In genomic region chrX:2672084-2672483, GRCh38 we compare ENCODE assay signal across 21 cellular contexts. TPM values are rescaled to one million over a fixed set of nuclear protein-coding genes. Genes with fewer than 3 reads are reported as not detected.
DNase-seq lines count a peak whose midpoint lies in the region; ATAC-seq, FAIRE-seq and TF ChIP-seq lines count a peak whose summit lies in the region.
"Had no signal": no experiment of that assay in that cellular context is flagged by ENCODE, and none has a peak within 500 bp of the region (broad histone marks: within the 10 kb centered on the region; RNA-seq: fewer than 3 reads in every experiment).

No MANE protein-coding gene starts in this region.

- ATAC-seq in K562 (peak; percentile 54; the same call in 2 of the 3 replicates), sciatic nerve (no peak)
- ATAC-seq: CD8-positive, alpha-beta T cell; GM12878 had no signal

- no peak for TF ChIP-seq RAD21 in K562 (CRISPR knock-in tag; conservative IDR thresholded peaks at IDR 0.05 in 1 of 2, IDR thresholded peaks at IDR 0.05 in 1 of 2)

- H4K20me1 ChIP-seq in K562 (replicated peaks; ENCODE audit: control insufficient read depth, insufficient read depth, low read length) = no peaks in the 10 kb centered on the region
- H4K20me1 ChIP-seq: BLaER1 treated with 17β-estradiol and CSF1 and Interleukin-3, amounts not matched to agents 10 nM and 100 nM had no signal

- no peak overlapping the region for H2AFZ ChIP-seq in K562 (ENCODE audit: low read depth, low read length)

- CTCF ChIA-PET in K562 (lab: Yijun Ruan, JAX; ENCODE audit: low intra/inter-chr PET ratio) = no interaction called here

- no TSS peak for BruUV-seq in K562 (replicated peaks; lab: Mats Ljungman, UMichigan)

- H3K9ac ChIP-seq in K562 (ENCODE audit: insufficient read depth in 1 of 2, low read depth in 2 of 2, low read length in 2 of 2) = no peak overlapping the region
- H3K9ac ChIP-seq: BLaER1 treated with 17β-estradiol and CSF1 and Interleukin-3, amounts not matched to agents 10 nM and 100 nM had no signal

- in situ Hi-C loops in K562 (cut with MboI) = no loop called here

- 15% methylated on average over 6 of the region's 6 CpGs for WGBS in K562 (ENCODE audit: insufficient coverage, low coverage, missing lambda C conversion rate)

- H3K27ac ChIP-seq in K562 (ENCODE audit: extremely low read depth, low read depth, low read length) = no peak overlapping the region
- no peak overlapping the region for H3K27ac ChIP-seq in WERI-Rb-1
- H3K27ac ChIP-seq: 22Rv1; A549; BLaER1 treated with 17β-estradiol and CSF1 and Interleukin-3, amounts not matched to agents 10 nM and 100 nM; C4-2B had no signal

- H3K9me3 ChIP-seq in K562 (replicated peaks; ENCODE audit: control insufficient read depth, insufficient read depth, low read depth, low read length) = no peaks in the 10 kb centered on the region
- no peaks in the 10 kb centered on the region for H3K9me3 ChIP-seq in WERI-Rb-1 (ENCODE audit: severe bottlenecking)
- H3K9me3 ChIP-seq: A549, Caco-2 had no signal

- intact Hi-C loops in K562 (cut with micrococcal nuclease) = no loop called here
- intact Hi-C loops in posterior vena cava (cut with DNase I) = no loop called here
- intact Hi-C loops in sciatic nerve (cut with DNase I) = no loop called here

- no peaks in the 10 kb centered on the region for H3K36me3 ChIP-seq in K562 (ENCODE audit: control insufficient read depth, insufficient read depth, low read length)
- H3K36me3 ChIP-seq in WERI-Rb-1 = no peaks in the 10 kb centered on the region
- H3K36me3 ChIP-seq: BLaER1 treated with 17β-estradiol and CSF1 and Interleukin-3, amounts not matched to agents 10 nM and 100 nM had no signal

- no peaks in the 10 kb centered on the region for H3K9me1 ChIP-seq in K562 (ENCODE audit: control insufficient read depth, insufficient read depth, low read length)

- H3K79me2 ChIP-seq in K562 (ENCODE audit: control insufficient read depth, insufficient read depth, low read length) = no peaks in the 10 kb centered on the region

- no peaks in the 10 kb centered on the region; a peak in 1 of 5 replicates for H3K4me1 ChIP-seq in K562 (replicated peaks in 1 of 2; ENCODE audit: control insufficient read depth in 2 of 2, insufficient read depth in 2 of 2, low read length in 2 of 2)

- no peak for FAIRE-seq in K562 (lab: Jason Lieb, UNC)
- FAIRE-seq: A549, D721Med, G401.6, GM12878, GM12892, GM18507 had no signal

- no peak overlapping the region for H3K4me3 ChIP-seq in K562
- no peak overlapping the region for H3K4me3 ChIP-seq in WERI-Rb-1 (ENCODE audit: low read depth, low read length)
- H3K4me3 ChIP-seq: A549; BLaER1 treated with 17β-estradiol and CSF1 and Interleukin-3, amounts not matched to agents 10 nM and 100 nM; GM12878 had no signal

- H3K27me3 ChIP-seq in K562 (ENCODE audit: control insufficient read depth in 2 of 2, insufficient read depth in 2 of 2, low read length in 2 of 2) (no peaks in the 10 kb centered on the region), WERI-Rb-1 (ENCODE audit: insufficient read depth, low read depth, severe bottlenecking) (no peaks in the 10 kb centered on the region)
- H3K27me3 ChIP-seq: BLaER1 treated with 17β-estradiol and CSF1 and Interleukin-3, amounts not matched to agents 10 nM and 100 nM had no signal

- TF ChIP-seq EP300 in K562 (IDR thresholded peaks at IDR 0.05; ENCODE audit: low read length) = no peak

- DNase-seq in K562 (ENCODE audit: extremely low read depth in 1 of 4, low spot score in 3 of 4) (peak in 1 of 4 experiments; percentile 17), posterior vena cava (ENCODE audit: low spot score) (peak; percentile 0), sciatic nerve (ENCODE audit: low spot score) (peak; percentile 9), WERI-Rb-1 (no peak), NCI-H1105 (lab: John Stamatoyannopoulos, UW) (no peak)
- DNase-seq: AML-193; Caco-2; Calu3; CD4-positive, alpha-beta T cell; CD8-positive, alpha-beta T cell; DMS79 treated with DMSO at 0.1 percent for 48 hours; GF-D8 had no signal

- TF ChIP-seq CTCF in K562 (IDR thresholded peaks at IDR 0.05 in 2 of 3, conservative IDR thresholded peaks at IDR 0.05 in 1 of 3; ENCODE audit: insufficient read depth in 2 of 3, low read depth in 1 of 3, low read length in 3 of 3) (no peak), WERI-Rb-1 (IDR thresholded peaks at IDR 0.05; ENCODE audit: low read depth, low read length) (no peak)

- TF ChIP-seq POLR2A in K562 (conservative IDR thresholded peaks at IDR 0.05) = no peak

- POLR2A ChIA-PET in K562 (lab: Yijun Ruan, JAX) = no interaction called here

- H3K4me2 ChIP-seq in K562 (ENCODE audit: insufficient read depth, low read length) = no peak overlapping the region
- H3K4me2 ChIP-seq: A549; BLaER1 treated with 17β-estradiol and CSF1 and Interleukin-3, amounts not matched to agents 10 nM and 100 nM had no signal

TF ChIP-seq in K562, 482 proteins besides CTCF, POLR2A, EP300 and RAD21 (continues in another document):
- TF ChIP-seq ZBTB11 (CRISPR knock-in tag; IDR thresholded peaks at IDR 0.05) = no peak
- no peak for TF ChIP-seq NFE2 (IDR thresholded peaks at IDR 0.05; ENCODE audit: low read depth)
- TF ChIP-seq USF2 (CRISPR knock-in tag; IDR thresholded peaks at IDR 0.05) = peak; percentile 71
- TF ChIP-seq ARID3A (IDR thresholded peaks at IDR 0.05; ENCODE audit: borderline replicate concordance, low read depth, low read length) = no peak
- no peak for TF ChIP-seq MTF1 (CRISPR knock-in tag; IDR thresholded peaks at IDR 0.05; ENCODE audit: borderline replicate concordance)

RNA-seq across cellular contexts. Expression of gene CD99, which starts 19.0 kb away (rescaled TPM):
- total RNA-seq in K562 (2011; cell fraction: chromatin; rRNA removed; ENCODE audit: low replicate concordance) = 25.2 and 28.2 TPM in 2 replicates
- total RNA-seq in K562 (2011; cell fraction: nucleolus; rRNA removed) = 23.9 and 33.5 TPM in 2 replicates
- 36.3 and 51.0 TPM in 2 replicates for total RNA-seq in K562 (2011; cell fraction: nucleoplasm; rRNA removed)
- total RNA-seq in K562 (2014; rRNA removed) (46.4 and 55.3 TPM in 2 replicates), K562 (2014; rRNA removed; fragmentation: Illumina TruSeq; extraction: Trizol) (23.6 and 23.9 TPM in 2 replicates), K562 (2015; rRNA removed; fragmentation: Illumina TruSeq; extraction: Trizol) (33.3 and 34.5 TPM in 2 replicates), K562 (2021) (41.2 and 42.3 TPM in 2 replicates), posterior vena cava (100 to 1,000 TPM; 298 to 369 TPM), sciatic nerve (317 TPM)
- polyA plus RNA-seq in K562 (2011; rRNA removed) (10.8 and 21.3 TPM in 2 replicates), K562 (2014; fragmentation: Illumina TruSeq; extraction: Trizol) (40.2 and 41.6 TPM in 2 replicates), K562 (2014; fragmentation: Nextera tagmentation; extraction: Ambion mirVana) (1 to 10 TPM; 5.0 to 5.6 TPM), K562 (2014; rRNA removed) (38.4 and 41.5 TPM in 2 replicates)
- polyA plus RNA-seq in K562 (2011; cell fraction: cytosol; rRNA removed) = 29.0 and 37.1 TPM in 2 replicates
- polyA plus RNA-seq in K562 (2011; cell fraction: nucleus; rRNA removed) = 16.6 and 29.9 TPM in 2 replicates
- 55.5 and 80.3 TPM in 2 replicates for polyA plus RNA-seq in K562 (2012)
- polyA minus RNA-seq in K562 (2011; rRNA and poly(A)+ RNA removed) = 8.0 and 17.6 TPM in 2 replicates
- polyA minus RNA-seq in K562 (2011; cell fraction: cytosol; rRNA and poly(A)+ RNA removed) = 19.2 and 24.3 TPM in 2 replicates
- 3.6 and 8.8 TPM in 2 replicates for polyA minus RNA-seq in K562 (2011; cell fraction: nucleus; rRNA and poly(A)+ RNA removed)

Comparison
In these comparisons a context has a peak if more than half of its experiments do, and no peak if none do; other contexts are left out.
1. DNase-seq: peak in posterior vena cava (single experiment) and sciatic nerve (single experiment); none in WERI-Rb-1 (single experiment) and NCI-H1105 (single experiment).